ENCODE assay signal across 2 cellular contexts in the genomic region with DNA sequence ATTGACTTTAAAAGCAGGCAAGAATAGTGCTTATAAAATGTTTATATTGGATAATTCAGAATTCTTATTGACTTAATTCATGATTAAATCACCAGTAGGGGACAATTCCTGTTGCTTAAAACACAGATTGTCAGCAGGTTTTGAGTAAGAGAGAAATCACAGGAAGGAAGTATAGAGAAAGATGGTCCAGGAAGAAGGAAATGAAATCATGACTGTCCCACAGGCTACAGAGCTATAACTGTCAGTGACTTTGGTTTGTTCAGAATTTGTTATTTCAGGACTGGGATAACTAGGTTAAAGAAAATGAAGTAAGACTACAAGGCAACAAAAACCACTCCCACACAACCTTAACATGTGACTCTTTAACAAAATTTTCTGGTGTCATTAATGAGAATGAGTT.
TF ChIP-seq lines count a peak whose summit lies in the region.

No MANE protein-coding gene starts in this region.

TF ChIP-seq in IMR-90, 13 proteins besides CTCF, POLR2A, EP300 and RAD21:
- TF ChIP-seq, protein P1, sequence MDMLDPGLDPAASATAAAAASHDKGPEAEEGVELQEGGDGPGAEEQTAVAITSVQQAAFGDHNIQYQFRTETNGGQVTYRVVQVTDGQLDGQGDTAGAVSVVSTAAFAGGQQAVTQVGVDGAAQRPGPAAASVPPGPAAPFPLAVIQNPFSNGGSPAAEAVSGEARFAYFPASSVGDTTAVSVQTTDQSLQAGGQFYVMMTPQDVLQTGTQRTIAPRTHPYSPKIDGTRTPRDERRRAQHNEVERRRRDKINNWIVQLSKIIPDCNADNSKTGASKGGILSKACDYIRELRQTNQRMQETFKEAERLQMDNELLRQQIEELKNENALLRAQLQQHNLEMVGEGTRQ (IDR thresholded peaks at IDR 0.05; ENCODE audit: low read depth, low read length): no peak
- TF ChIP-seq MAZ (IDR thresholded peaks at IDR 0.05; ENCODE audit: borderline replicate concordance, low read depth, low read length) (no peak), CHD1 (IDR thresholded peaks at IDR 0.05; ENCODE audit: low read depth, low read length) (no peak), MXI1 (IDR thresholded peaks at IDR 0.05; ENCODE audit: borderline replicate concordance, low read depth, low read length) (no peak), MAFK (IDR thresholded peaks at IDR 0.05; ENCODE audit: low read depth, low read length) (no peak), BHLHE40 (IDR thresholded peaks at IDR 0.05; ENCODE audit: low read depth, low read length) (no peak), SMC3 (IDR thresholded peaks at IDR 0.05; ENCODE audit: low read depth, low read length) (no peak), RFX5 (IDR thresholded peaks at IDR 0.05; ENCODE audit: low read depth, low read length) (no peak), CEBPB (IDR thresholded peaks at IDR 0.05; ENCODE audit: low read depth, low read length) (no peak), NFE2L2 (IDR thresholded peaks at IDR 0.05; ENCODE audit: low read depth, low read length) (no peak)

TF ChIP-seq in SK-N-SH treated with all-trans-retinoic acid at 6 μM for 48 hours, 23 proteins besides CTCF, POLR2A, EP300 and RAD21:
- TF ChIP-seq PPARA (CRISPR knock-in tag; IDR thresholded peaks at IDR 0.05; ENCODE audit: borderline replicate concordance) (no peak), ISL1 (CRISPR knock-in tag; IDR thresholded peaks at IDR 0.05) (peak; percentile 75)
